ENCODE assay signal across 12 cellular contexts in genomic region chrX:17632942-17633341, GRCh38.
DNase-seq lines count a peak whose midpoint lies in the region; ATAC-seq and TF ChIP-seq lines count a peak whose summit lies in the region.
"Had no signal": no experiment of that assay in that cellular context is flagged by ENCODE, and none has a peak within 500 bp of the region (broad histone marks: within the 10 kb centered on the region; RNA-seq: fewer than 3 reads in every experiment).

No MANE protein-coding gene starts in this region.

- ATAC-seq in GM19438 (IDR thresholded peaks at IDR 0.05; ENCODE audit: low read depth, unreplicated experiment), result peak; percentile 75
- ATAC-seq in foreskin keratinocyte, result peak; percentile 72
- no peak for ATAC-seq in HG03439 (IDR thresholded peaks at IDR 0.05; ENCODE audit: unreplicated experiment)

- no peaks in the 10 kb centered on the region for H3K27me3 ChIP-seq in foreskin keratinocyte

- DNase-seq in Calu3, result no peak
- no peak for DNase-seq in T-helper 2 cell treated with Interferon-gamma antibody and Interleukin-4, amounts not matched to agents 5 μg/mL and 100 μg/mL, for 36 hours (ENCODE audit: low spot score)
- DNase-seq in foreskin keratinocyte, result peak in 1 of 2 donors; percentile 47
- no peak for DNase-seq in Ammon's horn (ENCODE audit: low spot score)
- DNase-seq in substantia nigra (lab: John Stamatoyannopoulos, UW), result no peak
- DNase-seq: cortex of kidney, NCI-H446 treated with DMSO at 0.1 percent for 48 hours, stomach had no signal

- H3K9me3 Mint-ChIP-seq in Calu3 (ENCODE audit: low read depth, unreplicated experiment), result no peaks in the 10 kb centered on the region
- no peaks in the 10 kb centered on the region for H3K9me3 Mint-ChIP-seq in T-helper 2 cell treated with Interferon-gamma antibody and Interleukin-4, amounts not matched to agents 5 μg/mL and 100 μg/mL, for 36 hours

- TF ChIP-seq CTCF in Calu3 (IDR thresholded peaks at IDR 0.05; ENCODE audit: unreplicated experiment) (no peak), foreskin keratinocyte (conservative IDR thresholded peaks at IDR 0.05) (no peak)

- intact Hi-C loops in Calu3 (cut with micrococcal nuclease; ENCODE audit: unreplicated experiment), result no loop called here

- CTCF ChIA-PET in Calu3 (lab: Charles Lee), result no interaction called here

- H3K27ac ChIP-seq in foreskin keratinocyte (no peak overlapping the region), substantia nigra (ENCODE audit: low read depth, low read length, poor library complexity, severe bottlenecking) (no peak overlapping the region)
- H3K27ac ChIP-seq: SK-N-MC had no signal

- peaks cover 37% of the 10 kb centered on the region for H3K4me1 Mint-ChIP-seq in Calu3 (ENCODE audit: low read depth, unreplicated experiment)
- H3K4me1 Mint-ChIP-seq in T-helper 2 cell treated with Interferon-gamma antibody and Interleukin-4, amounts not matched to agents 5 μg/mL and 100 μg/mL, for 36 hours (ENCODE audit: low read depth), result peaks cover 4% of the 10 kb centered on the region

- H3K27ac Mint-ChIP-seq in Calu3 (ENCODE audit: unreplicated experiment), result peak overlapping the region; percentile 51
- H3K27ac Mint-ChIP-seq in T-helper 2 cell treated with Interferon-gamma antibody and Interleukin-4, amounts not matched to agents 5 μg/mL and 100 μg/mL, for 36 hours, result peak overlapping the region; percentile 80

- H3K36me3 Mint-ChIP-seq in Calu3 (ENCODE audit: insufficient read depth, unreplicated experiment), result peaks cover 4% of the 10 kb centered on the region
- no peaks in the 10 kb centered on the region for H3K36me3 Mint-ChIP-seq in T-helper 2 cell treated with Interferon-gamma antibody and Interleukin-4, amounts not matched to agents 5 μg/mL and 100 μg/mL, for 36 hours (ENCODE audit: low read depth)
- H3K36me3 Mint-ChIP-seq: IgD-negative memory B cell had no signal

- H3K4me1 ChIP-seq in foreskin keratinocyte, result peaks cover 20% of the 10 kb centered on the region

- H3K4me3 Mint-ChIP-seq in Calu3 (ENCODE audit: low read depth, unreplicated experiment), result peak overlapping the region; percentile 23
- H3K4me3 Mint-ChIP-seq in T-helper 2 cell treated with Interferon-gamma antibody and Interleukin-4, amounts not matched to agents 5 μg/mL and 100 μg/mL, for 36 hours, result peak overlapping the region; percentile 60
- H3K4me3 Mint-ChIP-seq: IgD-negative memory B cell had no signal

- no TSS peak for BruUV-seq in Calu3 (replicated peaks; lab: Mats Ljungman, UMichigan)

- H3K27me3 Mint-ChIP-seq in Calu3 (ENCODE audit: unreplicated experiment), result no peaks in the 10 kb centered on the region
- no peaks in the 10 kb centered on the region for H3K27me3 Mint-ChIP-seq in T-helper 2 cell treated with Interferon-gamma antibody and Interleukin-4, amounts not matched to agents 5 μg/mL and 100 μg/mL, for 36 hours (ENCODE audit: low read depth)
- H3K27me3 Mint-ChIP-seq: IgD-negative memory B cell had no signal
